Comparison of ENCODE assay signal across 1 cellular context in the genomic region with DNA sequence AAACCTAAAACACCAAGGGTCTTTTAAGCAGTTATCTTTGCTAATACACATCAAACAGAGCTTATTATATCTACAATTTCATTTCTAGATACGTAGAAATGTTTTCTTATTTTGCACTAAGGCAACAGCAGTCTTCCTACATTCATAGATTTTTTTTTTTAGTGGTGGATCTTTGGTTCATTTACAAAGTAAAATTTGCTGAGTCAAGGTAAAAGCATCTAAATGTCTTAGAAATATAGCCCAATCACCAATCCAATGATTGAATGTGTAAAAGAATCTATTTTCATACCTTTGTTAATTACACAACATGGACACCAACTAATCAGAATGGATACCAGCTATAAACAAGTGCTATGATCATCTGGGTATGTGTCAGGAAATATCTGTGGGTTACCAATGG.
TF ChIP-seq lines count a peak whose summit lies in the region.

No MANE protein-coding gene starts in this region.

TF ChIP-seq in K562, 482 proteins besides CTCF, POLR2A, EP300 and RAD21 (continued from another document):
- TF ChIP-seq REST (CRISPR knock-in tag; IDR thresholded peaks at IDR 0.05; ENCODE audit: low read depth) (no peak), JUNB (CRISPR knock-in tag; conservative IDR thresholded peaks at IDR 0.05) (no peak), EZH2 (IDR thresholded peaks at IDR 0.05; ENCODE audit: borderline replicate concordance, low read depth, low read length) (no peak), CREB5 (CRISPR knock-in tag; IDR thresholded peaks at IDR 0.05) (no peak), DIDO1 (tag; IDR thresholded peaks at IDR 0.05; ENCODE audit: low read depth) (no peak), BCOR (IDR thresholded peaks at IDR 0.05) (no peak), NFIC (IDR thresholded peaks at IDR 0.05) (no peak), MNT (conservative IDR thresholded peaks at IDR 0.05) (no peak), PRMT5 (CRISPR knock-in tag; IDR thresholded peaks at IDR 0.05) (no peak), CREM (IDR thresholded peaks at IDR 0.05; ENCODE audit: low read depth) (no peak), SETDB1 (IDR thresholded peaks at IDR 0.05; ENCODE audit: low read length) (no peak), ZNF584 (CRISPR knock-in tag; IDR thresholded peaks at IDR 0.05; ENCODE audit: low read depth) (no peak), RB1 (IDR thresholded peaks at IDR 0.05; ENCODE audit: low read depth) (no peak), ZNF316 (IDR thresholded peaks at IDR 0.05) (peak; percentile 76), MAFG (tag; conservative IDR thresholded peaks at IDR 0.05) (peak; percentile 59), MYNN (IDR thresholded peaks at IDR 0.05) (no peak), MYNN (CRISPR knock-in tag; IDR thresholded peaks at IDR 0.05) (no peak), MAFF (IDR thresholded peaks at IDR 0.05; ENCODE audit: low read length) (peak; percentile 57)
- TF ChIP-seq, protein P1, sequence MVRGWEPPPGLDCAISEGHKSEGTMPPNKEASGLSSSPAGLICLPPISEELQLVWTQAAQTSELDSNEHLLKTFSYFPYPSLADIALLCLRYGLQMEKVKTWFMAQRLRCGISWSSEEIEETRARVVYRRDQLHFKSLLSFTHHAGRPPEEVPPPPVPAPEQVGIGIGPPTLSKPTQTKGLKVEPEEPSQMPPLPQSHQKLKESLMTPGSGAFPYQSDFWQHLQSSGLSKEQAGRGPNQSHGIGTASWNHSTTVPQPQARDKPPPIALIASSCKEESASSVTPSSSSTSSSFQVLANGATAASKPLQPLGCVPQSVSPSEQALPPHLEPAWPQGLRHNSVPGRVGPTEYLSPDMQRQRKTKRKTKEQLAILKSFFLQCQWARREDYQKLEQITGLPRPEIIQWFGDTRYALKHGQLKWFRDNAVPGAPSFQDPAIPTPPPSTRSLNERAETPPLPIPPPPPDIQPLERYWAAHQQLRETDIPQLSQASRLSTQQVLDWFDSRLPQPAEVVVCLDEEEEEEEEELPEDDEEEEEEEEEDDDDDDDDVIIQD (CRISPR knock-in tag; IDR thresholded peaks at IDR 0.05) = no peak
